8 cellular contexts compared by ENCODE assay signal in the genomic region with DNA sequence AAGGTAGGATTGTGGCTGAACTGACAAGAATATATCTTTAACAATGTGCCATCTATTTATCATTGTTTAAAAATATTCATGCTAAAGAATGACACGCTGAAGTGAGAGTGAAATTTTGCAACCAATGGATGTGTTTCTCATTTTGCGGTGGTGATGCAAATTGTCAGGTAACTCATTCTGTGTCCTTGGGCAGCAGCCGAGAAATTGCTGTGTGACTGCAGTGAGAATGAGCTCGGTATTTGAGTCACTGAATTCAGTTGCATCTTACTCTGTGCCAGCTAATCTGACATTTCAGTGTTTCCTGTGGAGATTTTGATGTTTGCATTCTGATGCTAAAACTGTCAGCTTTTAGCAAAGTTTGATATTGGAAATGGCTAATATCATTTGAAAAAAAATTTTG. TPM values are rescaled to one million over a fixed set of nuclear protein-coding genes. Genes with fewer than 3 reads are reported as not detected.
DNase-seq lines count a peak whose midpoint lies in the region; ATAC-seq and TF ChIP-seq lines count a peak whose summit lies in the region.

No MANE protein-coding gene starts in this region.

- no peak overlapping the region for H2BK12ac ChIP-seq in H9 (ENCODE audit: insufficient read length, low read depth, low read length)

- H3K14ac ChIP-seq in H9 (ENCODE audit: insufficient read depth, low read length) = no peak overlapping the region

- intact Hi-C loops in OCI-LY7 (cut with micrococcal nuclease; ENCODE audit: unreplicated experiment) = no loop called here

- H3K27ac Mint-ChIP-seq in H9 (no peak overlapping the region), glutamatergic neuron (ENCODE audit: unreplicated experiment) (no peak overlapping the region)

- no peak overlapping the region for H2BK20ac ChIP-seq in H9 (ENCODE audit: low read depth, low read length, poor library complexity, severe bottlenecking)

- BruUV-seq in OCI-LY7 (replicated peaks; lab: Mats Ljungman, UMichigan) = no TSS peak

- H3K56ac ChIP-seq in H9 (ENCODE audit: insufficient read length, low read depth, low read length) = no peak overlapping the region

- H3K4me3 ChIP-seq in OCI-LY7 (ENCODE audit: low read depth, low read length, poor library complexity, severe bottlenecking) = no peak overlapping the region

- H2AK5ac ChIP-seq in H9 (ENCODE audit: insufficient read length, low read length) = no peak overlapping the region

- H3K79me1 ChIP-seq in H9 (ENCODE audit: insufficient read depth, low read depth, low read length, poor library complexity, severe bottlenecking) = no peaks in the 10 kb centered on the region

- no peak overlapping the region for H4K91ac ChIP-seq in H9 (ENCODE audit: insufficient read length, low read depth, low read length)

- H2BK120ac ChIP-seq in H9 (ENCODE audit: low read depth, low read length, poor library complexity, severe bottlenecking) = no peak overlapping the region

- no peak overlapping the region for H2AFZ ChIP-seq in OCI-LY7 (ENCODE audit: low read length)
- no peak overlapping the region for H2AFZ ChIP-seq in H9 (ENCODE audit: low read length)

- H3K27me3 Mint-ChIP-seq in H9 (ENCODE audit: low read depth) = no peaks in the 10 kb centered on the region
- H3K27me3 Mint-ChIP-seq in glutamatergic neuron (ENCODE audit: unreplicated experiment) = peaks cover under 1% of the 10 kb centered on the region

- H3K4me3 Mint-ChIP-seq in H9 = no peak overlapping the region
- no peak overlapping the region for H3K4me3 Mint-ChIP-seq in glutamatergic neuron (ENCODE audit: unreplicated experiment)

- peaks cover 6 to 15% (median 9%) of the 10 kb centered on the region in 3 experiments for H3K36me3 Mint-ChIP-seq in H9 (ENCODE audit: insufficient read depth in 1 of 3, low read depth in 3 of 3)
- H3K36me3 Mint-ChIP-seq in glutamatergic neuron (ENCODE audit: unreplicated experiment) = peaks cover under 1% of the 10 kb centered on the region

- H3K4me1 Mint-ChIP-seq in H9 (peaks cover 7 to 9% of the 10 kb centered on the region in 2 experiments), glutamatergic neuron (ENCODE audit: low read depth, unreplicated experiment) (no peaks in the 10 kb centered on the region)

- no peak overlapping the region for H3K4ac ChIP-seq in H9 (ENCODE audit: low read depth, low read length)

- H3K9me3 Mint-ChIP-seq in H9 (peaks cover 15 to 17% of the 10 kb centered on the region in 2 experiments), glutamatergic neuron (ENCODE audit: unreplicated experiment) (no peaks in the 10 kb centered on the region)

- H3K36me3 ChIP-seq in OCI-LY7 (ENCODE audit: insufficient read depth, low read length) = peaks cover 14% of the 10 kb centered on the region; the same call in 1 of the 2 replicates

- H3K9me3 ChIP-seq in OCI-LY7 (ENCODE audit: low read length) = no peaks in the 10 kb centered on the region
- H3K9me3 ChIP-seq in H9 (ENCODE audit: control insufficient read depth, low read depth, low read length) = no peaks in the 10 kb centered on the region

- no peak overlapping the region for H4K5ac ChIP-seq in H9 (ENCODE audit: insufficient read length, low read depth, low read length)

- peak; percentile 99 for ATAC-seq in GM18502 (IDR thresholded peaks at IDR 0.05; ENCODE audit: poor library complexity, unreplicated experiment)
- ATAC-seq in GM21737 (IDR thresholded peaks at IDR 0.05; ENCODE audit: unreplicated experiment) = peak; percentile 93
- ATAC-seq in foreskin keratinocyte = peak; percentile 68

- H3K4me1 ChIP-seq in OCI-LY7 (ENCODE audit: insufficient read depth, low read length, poor library complexity, severe bottlenecking) (peaks cover 33% of the 10 kb centered on the region), foreskin keratinocyte (peaks cover 11% of the 10 kb centered on the region), H9 (ENCODE audit: insufficient read depth, low read length) (no peaks in the 10 kb centered on the region; the same call in 1 of the 2 replicates)

- no peak overlapping the region for H3K23ac ChIP-seq in H9 (ENCODE audit: insufficient read length, low read depth, low read length)

- H3K18ac ChIP-seq in H9 (ENCODE audit: insufficient read length, low read depth, low read length) = no peak overlapping the region

- H3K4me2 ChIP-seq in OCI-LY7 (ENCODE audit: low read length) (peak overlapping the region; percentile 49), H9 (ENCODE audit: insufficient read depth, insufficient read length, low read length) (no peak overlapping the region)

- H3T11ph ChIP-seq in H9 (ENCODE audit: low read length) = no peak overlapping the region

- TF ChIP-seq CTCF in OCI-LY7 (conservative IDR thresholded peaks at IDR 0.05; ENCODE audit: low read length) = no peak
- TF ChIP-seq CTCF in foreskin keratinocyte (conservative IDR thresholded peaks at IDR 0.05) = no peak
- TF ChIP-seq CTCF in H9 (conservative IDR thresholded peaks at IDR 0.05) = no peak
- TF ChIP-seq CTCF in glutamatergic neuron (IDR thresholded peaks at IDR 0.05; ENCODE audit: partially characterized antibody, unreplicated experiment) = no peak

- H3K27ac ChIP-seq in OCI-LY7 (ENCODE audit: low read depth, low read length, poor library complexity, severe bottlenecking) (no peak overlapping the region), foreskin keratinocyte (no peak overlapping the region), H9 (ENCODE audit: insufficient read length, low read depth, low read length) (no peak overlapping the region)

- DNase-seq in OCI-LY7 (ENCODE audit: low spot score) (no peak), foreskin keratinocyte (peak; percentile 38 to 39), DMS153 treated with DMSO at 0.1 percent for 48 hours (lab: John Stamatoyannopoulos, UW; ENCODE audit: unreplicated experiment) (no peak), H9 (no peak), NCI-H1694 (lab: John Stamatoyannopoulos, UW) (no peak), glutamatergic neuron (no peak)

- CTCF ChIA-PET in OCI-LY7 (lab: Charles Lee; ENCODE audit: unreplicated experiment) = interaction anchor here (0.5 kb wide), 1 partner anchor 557 kb away, joined by 3 read pairs; no protein-coding TSS in a partner anchor

- H4K8ac ChIP-seq in H9 (replicated peaks; ENCODE audit: insufficient read length, low read depth, low read length) = no peak overlapping the region

- POLR2A ChIA-PET in OCI-LY7 (lab: Charles Lee) = interaction anchor here (0.6 to 2.0 kb wide), 7 partner anchors 11 to 38 kb away, joined by 3 to 6 read pairs (median 3); no protein-coding TSS in a partner anchor

- no CpG with 5 or more reads among the region's 4 CpGs for WGBS in H9 (ENCODE audit: extremely low coverage, insufficient read length, low lambda C conversion rate)

- no peaks in the 10 kb centered on the region for H3K23me2 ChIP-seq in H9 (ENCODE audit: insufficient read length, low read depth, low read length, poor library complexity, severe bottlenecking)

- no peak overlapping the region for H3K9ac ChIP-seq in H9 (ENCODE audit: extremely low read depth, insufficient read length, low read length)

- H3K27me3 ChIP-seq in foreskin keratinocyte (no peaks in the 10 kb centered on the region), H9 (ENCODE audit: insufficient read depth, low read length) (no peaks in the 10 kb centered on the region)

- no peaks in the 10 kb centered on the region for H3K9me2 ChIP-seq in OCI-LY7 (ENCODE audit: insufficient read depth, low read length)

- H3K79me2 ChIP-seq in OCI-LY7 (ENCODE audit: insufficient read depth, low read depth, low read length) = peaks cover 58% of the 10 kb centered on the region
- no peaks in the 10 kb centered on the region for H3K79me2 ChIP-seq in H9 (ENCODE audit: insufficient read depth, low read length)

- no peak overlapping the region for H2BK15ac ChIP-seq in H9 (ENCODE audit: low read depth, low read length)

- H4K20me1 ChIP-seq in OCI-LY7 (ENCODE audit: insufficient read depth, low read length) (peaks cover 23% of the 10 kb centered on the region), H9 (ENCODE audit: control insufficient read depth, insufficient read depth, insufficient read length) (no peaks in the 10 kb centered on the region)

- no peak overlapping the region for H2BK5ac ChIP-seq in H9 (ENCODE audit: insufficient read length, low read length)

RNA-seq across cellular contexts. Expression of gene MCUB, which starts 28.1 kb away (rescaled TPM):
- 39.1 and 40.3 TPM in 2 replicates for total RNA-seq in OCI-LY7 (2014; rRNA removed; shearing (Covaris generic))
- total RNA-seq in OCI-LY7 (2022) = 64.4 and 67.8 TPM in 2 replicates
- 20.7 and 20.9 TPM in 2 replicates for total RNA-seq in foreskin keratinocyte
- polyA plus RNA-seq in foreskin keratinocyte = 20.6 and 21.6 TPM in 2 replicates
- total RNA-seq in H9 (2021) = 14.8 and 16.2 TPM in 2 replicates
- 9.7 TPM for total RNA-seq in glutamatergic neuron (ENCODE audit: unreplicated experiment)

Comparison
In these comparisons a context has a peak if more than half of its experiments do, and no peak if none do; other contexts are left out.
1. DNase-seq: peak in foreskin keratinocyte (2 of 2); none in OCI-LY7 (single experiment), DMS153 treated with DMSO at 0.1 percent for 48 hours (single experiment), H9 (single experiment), NCI-H1694 (single experiment) and glutamatergic neuron (single experiment).
2. Peak in every context shown above with its lines, with median percentiles within 50 percentile points of each other: ATAC-seq.